Comparison of ENCODE assay signal across 19 cellular contexts in genomic region chr13:33628662-33629061, GRCh38.
DNase-seq lines count a peak whose midpoint lies in the region; ATAC-seq, FAIRE-seq and TF ChIP-seq lines count a peak whose summit lies in the region.
"Had no signal": no experiment of that assay in that cellular context is flagged by ENCODE, and none has a peak within 500 bp of the region (broad histone marks: within the 10 kb centered on the region; RNA-seq: fewer than 3 reads in every experiment).

No MANE protein-coding gene starts in this region.

- H3K36me3 ChIP-seq in GM23338 (ENCODE audit: insufficient read depth) (no peaks in the 10 kb centered on the region), HepG2 (replicated peaks in 1 of 2; ENCODE audit: control insufficient read depth in 1 of 2, insufficient read depth in 2 of 2, low read length in 2 of 2) (no peaks in the 10 kb centered on the region; a peak in 1 of 5 replicates)
- H3K36me3 ChIP-seq: BLaER1 had no signal

- TF ChIP-seq EP300 in HepG2 (IDR thresholded peaks at IDR 0.05; ENCODE audit: low read depth in 2 of 2, low read length in 2 of 2) = no peak
- TF ChIP-seq EP300 in HepG2 (CRISPR knock-in tag; IDR thresholded peaks at IDR 0.05; ENCODE audit: borderline replicate concordance) = no peak

- DNase-seq in activated CD4-positive, alpha-beta T cell treated with anti-CD3 and anti-CD28 coated beads for 36 hours = no peak
- DNase-seq in activated CD4-positive, alpha-beta T cell treated with anti-CD3 and anti-CD28 coated beads for 1 hour = no peak
- no peak for DNase-seq in GM23338 (ENCODE audit: low spot score)
- no peak for DNase-seq in HepG2 (ENCODE audit: low spot score)
- no peak for DNase-seq in NCI-H2081 treated with DMSO at 0.1 percent for 48 hours (lab: John Stamatoyannopoulos, UW)
- no peak for DNase-seq in MV-4-11 (lab: John Stamatoyannopoulos, UW)
- DNase-seq: 8988T; CD4-positive, alpha-beta memory T cell; DMS153; DMS79; GDM1; GOT3; H7 had no signal

- H3K79me2 ChIP-seq in GM23338 (replicated peaks; ENCODE audit: insufficient read depth) (no peaks in the 10 kb centered on the region), HepG2 (ENCODE audit: insufficient read depth, low read length) (no peaks in the 10 kb centered on the region)

- H3K27me3 ChIP-seq in GM23338 (ENCODE audit: insufficient read depth) (no peaks in the 10 kb centered on the region), HepG2 (ENCODE audit: control insufficient read depth in 1 of 2, insufficient read depth in 2 of 2, low read length in 2 of 2) (no peaks in the 10 kb centered on the region)
- H3K27me3 ChIP-seq: BLaER1 had no signal

- H4K20me1 ChIP-seq in GM23338 (replicated peaks; ENCODE audit: insufficient read depth) (no peaks in the 10 kb centered on the region), HepG2 (ENCODE audit: insufficient read depth, low read length) (no peaks in the 10 kb centered on the region)
- H4K20me1 ChIP-seq: BLaER1 had no signal

- no peaks in the 10 kb centered on the region for H3K9me3 ChIP-seq in HepG2 (ENCODE audit: low read length)
- H3K9me3 ChIP-seq: BLaER1 had no signal

- no peak overlapping the region for H3K4me2 ChIP-seq in GM23338
- no peak overlapping the region for H3K4me2 ChIP-seq in HepG2 (ENCODE audit: low read depth, low read length)
- H3K4me2 ChIP-seq: BLaER1 had no signal

- no peak for TF ChIP-seq RAD21 in HepG2 (CRISPR knock-in tag; IDR thresholded peaks at IDR 0.05)

- FAIRE-seq in HepG2 (lab: Jason Lieb, UNC) = peak; percentile 21
- FAIRE-seq: GM12892, GM18507 had no signal

- H3K4me1 ChIP-seq in GM23338 (ENCODE audit: insufficient read depth) = no peaks in the 10 kb centered on the region; the same call in 1 of the 2 replicates
- peaks cover 20% of the 10 kb centered on the region for H3K4me1 ChIP-seq in HepG2 (ENCODE audit: insufficient read depth, low read length)

- no peak overlapping the region for H3K4me3 Mint-ChIP-seq in activated CD4-positive, alpha-beta T cell treated with anti-CD3 and anti-CD28 coated beads for 36 hours
- no peak overlapping the region for H3K4me3 Mint-ChIP-seq in GM23338
- no peak overlapping the region for H3K4me3 Mint-ChIP-seq in activated T-helper 17 cell treated with anti-CD3 and anti-CD28 coated beads, Interleukin-2, amount 50 U/mL, for 72 hours
- H3K4me3 Mint-ChIP-seq: CD14-positive monocyte; CD4-positive, alpha-beta memory T cell had no signal

- H3F3A ChIP-seq in GM23338 (replicated peaks; ENCODE audit: low read depth) = no peaks in the 10 kb centered on the region

- peaks cover 22% of the 10 kb centered on the region for H3K4me1 Mint-ChIP-seq in activated CD4-positive, alpha-beta T cell treated with anti-CD3 and anti-CD28 coated beads for 36 hours
- H3K4me1 Mint-ChIP-seq in GM23338 = no peaks in the 10 kb centered on the region; the same call in 2 of the 3 replicates
- peaks cover 10% of the 10 kb centered on the region for H3K4me1 Mint-ChIP-seq in activated T-helper 17 cell treated with anti-CD3 and anti-CD28 coated beads, Interleukin-2, amount 50 U/mL, for 72 hours
- H3K4me1 Mint-ChIP-seq: CD14-positive monocyte had no signal

- H3K27me3 Mint-ChIP-seq in activated CD4-positive, alpha-beta T cell treated with anti-CD3 and anti-CD28 coated beads for 36 hours = no peaks in the 10 kb centered on the region
- H3K27me3 Mint-ChIP-seq in GM23338 (ENCODE audit: insufficient read depth, low read depth, poor library complexity) = no peaks in the 10 kb centered on the region
- H3K27me3 Mint-ChIP-seq in activated T-helper 17 cell treated with anti-CD3 and anti-CD28 coated beads, Interleukin-2, amount 50 U/mL, for 72 hours = no peaks in the 10 kb centered on the region
- H3K27me3 Mint-ChIP-seq: CD4-positive, alpha-beta memory T cell had no signal

- intact Hi-C loops in activated CD4-positive, alpha-beta T cell treated with anti-CD3 and anti-CD28 coated beads for 36 hours (cut with DNase I, micrococcal nuclease) = no loop called here
- intact Hi-C loops in HepG2 (cut with micrococcal nuclease; ENCODE audit: unreplicated experiment) = no loop called here

- H3K36me3 Mint-ChIP-seq in activated CD4-positive, alpha-beta T cell treated with anti-CD3 and anti-CD28 coated beads for 36 hours (ENCODE audit: low read depth) = no peaks in the 10 kb centered on the region
- no peaks in the 10 kb centered on the region for H3K36me3 Mint-ChIP-seq in GM23338 (ENCODE audit: low read depth)
- no peaks in the 10 kb centered on the region for H3K36me3 Mint-ChIP-seq in activated T-helper 17 cell treated with anti-CD3 and anti-CD28 coated beads, Interleukin-2, amount 50 U/mL, for 72 hours (ENCODE audit: low read depth)
- H3K36me3 Mint-ChIP-seq: CD14-positive monocyte; CD4-positive, alpha-beta memory T cell had no signal

- H3K27ac ChIP-seq in GM23338 (ENCODE audit: low read depth) (no peak overlapping the region), HepG2 (ENCODE audit: extremely low read length, insufficient read depth, low read length) (no peak overlapping the region)
- H3K27ac ChIP-seq: BLaER1 had no signal

- no peaks in the 10 kb centered on the region for H3K9me3 Mint-ChIP-seq in activated CD4-positive, alpha-beta T cell treated with anti-CD3 and anti-CD28 coated beads for 36 hours (ENCODE audit: low read depth)
- H3K9me3 Mint-ChIP-seq in GM23338 = no peaks in the 10 kb centered on the region
- H3K9me3 Mint-ChIP-seq in activated T-helper 17 cell treated with anti-CD3 and anti-CD28 coated beads, Interleukin-2, amount 50 U/mL, for 72 hours = peaks cover 4% of the 10 kb centered on the region
- H3K9me3 Mint-ChIP-seq: CD4-positive, alpha-beta memory T cell had no signal

- POLR2A ChIA-PET in activated CD4-positive, alpha-beta T cell treated with anti-CD3 and anti-CD28 coated beads for 36 hours (lab: Charles Lee) = no interaction called here
- POLR2A ChIA-PET in HepG2 (lab: Yijun Ruan, JAX) = interaction anchor here (1.7 to 1.8 kb wide), 2 partner anchors 14 to 18 kb away, joined by 7 to 10 read pairs; no protein-coding TSS in a partner anchor

- CTCF ChIA-PET in activated CD4-positive, alpha-beta T cell treated with anti-CD3 and anti-CD28 coated beads for 36 hours (lab: Charles Lee) = interaction anchor here (0.9 to 1.8 kb wide), 5 partner anchors 11 to 51 kb away, joined by 3 to 7 read pairs (median 5); no protein-coding TSS in a partner anchor
- CTCF ChIA-PET in HepG2 (lab: Yijun Ruan, JAX; ENCODE audit: low intra/inter-chr PET ratio, low total read pairs) = no interaction called here

- no peak overlapping the region for H3K4me3 ChIP-seq in GM23338
- no peak overlapping the region for H3K4me3 ChIP-seq in HepG2 (replicated peaks in 1 of 3; ENCODE audit: insufficient read depth in 1 of 3, low read depth in 2 of 3, low read length in 3 of 3)
- H3K4me3 ChIP-seq: BLaER1 had no signal

- peak; percentile 31 for ATAC-seq in activated CD4-positive, alpha-beta T cell treated with anti-CD3 and anti-CD28 coated beads for 36 hours
- ATAC-seq in GM23338 (no peak), HepG2 (no peak), HG02884 (IDR thresholded peaks at IDR 0.05; ENCODE audit: unreplicated experiment) (no peak)
- peak; percentile 39 for ATAC-seq in activated T-helper 17 cell treated with anti-CD3 and anti-CD28 coated beads, Interleukin-2, amount 50 U/mL, for 72 hours (replicated peaks)

- no peak overlapping the region for H3K27ac Mint-ChIP-seq in activated CD4-positive, alpha-beta T cell treated with anti-CD3 and anti-CD28 coated beads for 36 hours
- H3K27ac Mint-ChIP-seq in GM23338 = no peak overlapping the region
- H3K27ac Mint-ChIP-seq in activated T-helper 17 cell treated with anti-CD3 and anti-CD28 coated beads, Interleukin-2, amount 50 U/mL, for 72 hours = no peak overlapping the region
- H3K27ac Mint-ChIP-seq: CD14-positive monocyte had no signal

- in situ Hi-C loops in HepG2 (cut with HindIII; ENCODE audit: extremely low pct_ligation_motif_present, low pct_unique_long_range_greater_than_20kb) = no loop called here

- 98% methylated on average over 6 of the region's 6 CpGs for WGBS in HepG2 (ENCODE audit: low lambda C conversion rate)

- TF ChIP-seq CTCF in GM23338 (conservative IDR thresholded peaks at IDR 0.05; ENCODE audit: low read depth in 2 of 2) (no peak), HepG2 (CRISPR knock-in tag; IDR thresholded peaks at IDR 0.05) (no peak)

- H2AFZ ChIP-seq in GM23338 (0 out of 2 replicates have a peak overlapping the region, but pooled peaks have one; percentile 56), HepG2 (ENCODE audit: low read length) (no peak overlapping the region)

- no TSS peak for BruUV-seq in HepG2 (replicated peaks; lab: Mats Ljungman, UMichigan)

- TF ChIP-seq POLR2A in HepG2 (IDR thresholded peaks at IDR 0.05; ENCODE audit: insufficient read depth in 1 of 2, low read depth in 2 of 2, low read length in 2 of 2) = no peak

- no peaks in the 10 kb centered on the region; the same call in 1 of the 2 replicates for H3K9me2 ChIP-seq in GM23338 (ENCODE audit: insufficient read depth)

- H3K9ac ChIP-seq in HepG2 (ENCODE audit: insufficient read depth, low read depth, low read length) = no peak overlapping the region
- H3K9ac ChIP-seq: BLaER1 had no signal

TF ChIP-seq in GM23338, 12 proteins besides CTCF, POLR2A, EP300 and RAD21:
- no peak for TF ChIP-seq ZNF331 (CRISPR knock-in tag; IDR thresholded peaks at IDR 0.05; ENCODE audit: low read depth)

TF ChIP-seq in HepG2, 621 proteins besides CTCF, POLR2A, EP300 and RAD21:
- peak; percentile 68 for TF ChIP-seq CEBPB (IDR thresholded peaks at IDR 0.05; ENCODE audit: borderline replicate concordance, low read depth, low read length)
- peak; percentile 62; the same call in 1 of the 2 replicates for TF ChIP-seq CEBPG (CRISPR knock-in tag; IDR thresholded peaks at IDR 0.05)
- peak; percentile 77; the same call in 1 of the 2 replicates for TF ChIP-seq ZNF644 (CRISPR knock-in tag; IDR thresholded peaks at IDR 0.05; ENCODE audit: low read depth)
- TF ChIP-seq NRL (CRISPR knock-in tag; IDR thresholded peaks at IDR 0.05; ENCODE audit: borderline replicate concordance) = no peak
- no peak for TF ChIP-seq AKAP8 (CRISPR knock-in tag; IDR thresholded peaks at IDR 0.05)
TF ChIP-seq in HepG2: peak in this region for 3.

Comparison
In these comparisons a context has a peak if more than half of its experiments do, and no peak if none do; other contexts are left out.
1. ATAC-seq: peak in activated CD4-positive, alpha-beta T cell treated with anti-CD3 and anti-CD28 coated beads for 36 hours (single experiment) and activated T-helper 17 cell treated with anti-CD3 and anti-CD28 coated beads, Interleukin-2, amount 50 U/mL, for 72 hours (single experiment); none in GM23338 (single experiment), HepG2 (single experiment) and HG02884 (single experiment).